Comparison of ENCODE assay signal across 19 cellular contexts in genomic region chr20:20037960-20038359, GRCh38. TPM values are rescaled to one million over a fixed set of nuclear protein-coding genes. Genes with fewer than 3 reads are reported as not detected.
A peak's percentile ranks its signal among the peaks of the same experiment; 100 is the strongest.
DNase-seq lines count a peak whose midpoint lies in the region; ATAC-seq and TF ChIP-seq lines count a peak whose summit lies in the region.
"Had no signal": no experiment of that assay in that cellular context is flagged by ENCODE, and none has a peak within 500 bp of the region (broad histone marks: within the 10 kb centered on the region; RNA-seq: fewer than 3 reads in every experiment).

No MANE protein-coding gene starts in this region.

- ATAC-seq in HG03457 (IDR thresholded peaks at IDR 0.05; ENCODE audit: unreplicated experiment) = no peak
- ATAC-seq: activated naive CD4-positive, alpha-beta T cell treated with anti-CD3 and anti-CD28 coated beads, Interleukin-2, amount 50 U/mL, for 72 hours had no signal

- DNase-seq in EH (ENCODE audit: low read depth) (peak; percentile 71), RPMI7951 (ENCODE audit: low read depth) (peak; percentile 39), fibroblast of peridontal ligament (ENCODE audit: extremely low read depth) (peak; percentile 32), pulmonary artery endothelial cell (ENCODE audit: low read depth, low spot score) (peak; percentile 83), sigmoid colon (no peak)
- DNase-seq in T-helper 2 cell treated with Interferon-gamma antibody and Interleukin-4, amounts not matched to agents 5 μg/mL and 100 μg/mL, for 36 hours (ENCODE audit: low spot score) = no peak
- DNase-seq in stimulated activated CD4-positive, alpha-beta T cell treated with anti-CD3 and anti-CD28 coated beads, Interleukin-15, amount 100 ng/mL, for 24 hours = no peak
- DNase-seq: activated CD4-positive, alpha-beta T cell treated with anti-CD3 and anti-CD28 coated beads for 4 hours; cerebellar nuclear complex; NCI-H1694; NCI-H510A treated with DMSO at 0.1 percent for 48 hours; T-helper 2 cell; transverse colon had no signal

- H3K36me3 Mint-ChIP-seq in T-helper 2 cell treated with Interferon-gamma antibody and Interleukin-4, amounts not matched to agents 5 μg/mL and 100 μg/mL, for 36 hours (ENCODE audit: low read depth) = peaks cover 58% of the 10 kb centered on the region

- WGBS in sigmoid colon, 2 donors = 75 to 83% methylated on average over 5 of the region's 5 CpGs

- no peak overlapping the region for H3K27ac ChIP-seq in sigmoid colon
- H3K27ac ChIP-seq: KMS-11, PC-9, prostate gland, transverse colon had no signal

- TF ChIP-seq POLR2A in sigmoid colon (IDR thresholded peaks at IDR 0.05) = no peak

- H3K27ac Mint-ChIP-seq in T-helper 2 cell treated with Interferon-gamma antibody and Interleukin-4, amounts not matched to agents 5 μg/mL and 100 μg/mL, for 36 hours = no peak overlapping the region

- no peaks in the 10 kb centered on the region for H3K27me3 ChIP-seq in sigmoid colon
- H3K27me3 ChIP-seq: esophagus muscularis mucosa, transverse colon had no signal

- H3K27me3 Mint-ChIP-seq in T-helper 2 cell treated with Interferon-gamma antibody and Interleukin-4, amounts not matched to agents 5 μg/mL and 100 μg/mL, for 36 hours (ENCODE audit: low read depth) = no peaks in the 10 kb centered on the region

- H3K4me3 Mint-ChIP-seq in T-helper 2 cell treated with Interferon-gamma antibody and Interleukin-4, amounts not matched to agents 5 μg/mL and 100 μg/mL, for 36 hours = no peak overlapping the region

- no peak overlapping the region for H3K4me3 ChIP-seq in sigmoid colon
- H3K4me3 ChIP-seq: esophagus muscularis mucosa, PC-9, prostate gland, transverse colon had no signal

- no peak for TF ChIP-seq EP300 in sigmoid colon (IDR thresholded peaks at IDR 0.05)

- H3K36me3 ChIP-seq in sigmoid colon = peaks cover 35 to 100% (median 78%) of the 10 kb centered on the region in 4 donors

- no peaks in the 10 kb centered on the region for H3K4me1 Mint-ChIP-seq in T-helper 2 cell treated with Interferon-gamma antibody and Interleukin-4, amounts not matched to agents 5 μg/mL and 100 μg/mL, for 36 hours (ENCODE audit: low read depth)

- TF ChIP-seq CTCF in sigmoid colon (IDR thresholded peaks at IDR 0.05) = no peak

- H3K9me3 Mint-ChIP-seq in T-helper 2 cell treated with Interferon-gamma antibody and Interleukin-4, amounts not matched to agents 5 μg/mL and 100 μg/mL, for 36 hours = no peaks in the 10 kb centered on the region
- H3K9me3 Mint-ChIP-seq: activated naive CD4-positive, alpha-beta T cell treated with anti-CD3 and anti-CD28 coated beads, Interleukin-2, amount 50 U/mL, for 72 hours had no signal

- intact Hi-C loops in sigmoid colon (cut with DNase I) = no loop called here

- H3K9me3 ChIP-seq in sigmoid colon = no peaks in the 10 kb centered on the region
- H3K9me3 ChIP-seq: esophagus muscularis mucosa, prostate gland, transverse colon had no signal

- peaks cover 0 to 9% (median 0%) of the 10 kb centered on the region in 4 donors for H3K4me1 ChIP-seq in sigmoid colon
- H3K4me1 ChIP-seq: prostate gland, transverse colon had no signal

RNA-seq across cellular contexts. Expression of gene CRNKL1, which starts 14.3 kb away (rescaled TPM):
- total RNA-seq in RPMI7951 (2014; rRNA removed; shearing (Covaris generic)) = 41.7 and 49.7 TPM in 2 replicates
- total RNA-seq in pulmonary artery endothelial cell (22.7 and 34.1 TPM in 2 replicates), sigmoid colon (10 to 100 TPM; 19.9 to 29.1 (median 25.7) TPM)
- 10 to 100 TPM in 2 of 3 donors, 1 to 10 TPM in 1; 9.0 to 15.6 (median 13.4) TPM for polyA plus RNA-seq in sigmoid colon

RNA-seq across cellular contexts. Expression of gene CFAP61, which starts 14.4 kb away (rescaled TPM):
- 0.12 TPM in 1 of 2 replicates, not detected in the other for total RNA-seq in RPMI7951 (2014; rRNA removed; shearing (Covaris generic))
- total RNA-seq in pulmonary artery endothelial cell = not detected in 2 replicates
- 1 to 10 TPM in 1 of 4 donors, under 1 TPM in 1, not detected in 2; 0.27 to 2.0 TPM for total RNA-seq in sigmoid colon
- under 1 TPM in 2 of 3 donors, not detected in 1; 0.15 to 0.60 TPM for polyA plus RNA-seq in sigmoid colon
- total RNA-seq: esophagus muscularis mucosa had no signal

RNA-seq across cellular contexts. Expression of gene NAA20, which starts 20.8 kb away (rescaled TPM):
- 156 and 167 TPM in 2 replicates for total RNA-seq in RPMI7951 (2014; rRNA removed; shearing (Covaris generic))
- total RNA-seq in pulmonary artery endothelial cell (56.7 and 75.2 TPM in 2 replicates), sigmoid colon (10 to 100 TPM; 26.3 to 44.9 (median 36.2) TPM)
- 10 to 100 TPM; 58.9 to 74.2 (median 60.5) TPM for polyA plus RNA-seq in sigmoid colon

Comparison
In these comparisons a context has a peak if more than half of its experiments do, and no peak if none do; other contexts are left out.
1. DNase-seq: peak in EH (single experiment), RPMI7951 (single experiment), fibroblast of peridontal ligament (single experiment) and pulmonary artery endothelial cell (single experiment); none in sigmoid colon (single experiment), T-helper 2 cell treated with Interferon-gamma antibody and Interleukin-4, amounts not matched to agents 5 μg/mL and 100 μg/mL, for 36 hours (single experiment) and stimulated activated CD4-positive, alpha-beta T cell treated with anti-CD3 and anti-CD28 coated beads, Interleukin-15, amount 100 ng/mL, for 24 hours (single experiment).